ENCODE assay signal across 9 cellular contexts in genomic region chr9:6049798-6050197, GRCh38. TPM values are rescaled to one million over a fixed set of nuclear protein-coding genes. Genes with fewer than 3 reads are reported as not detected.
DNase-seq lines count a peak whose midpoint lies in the region; ATAC-seq, FAIRE-seq and TF ChIP-seq lines count a peak whose summit lies in the region.
"Had no signal": no experiment of that assay in that cellular context is flagged by ENCODE, and none has a peak within 500 bp of the region (broad histone marks: within the 10 kb centered on the region; RNA-seq: fewer than 3 reads in every experiment).

No MANE protein-coding gene starts in this region.

- no peaks in the 10 kb centered on the region for H3K36me3 ChIP-seq in right lobe of liver

- DNase-seq in A549 (ENCODE audit: low read depth in 1 of 2, low spot score in 1 of 2) (peak in 1 of 2 experiments; percentile 59), right lobe of liver (no peak), DMS 273 treated with DMSO at 0.1 percent for 48 hours (lab: John Stamatoyannopoulos, UW) (no peak)
- DNase-seq in activated CD4-positive, alpha-beta memory T cell treated with anti-CD3 and anti-CD28 coated beads, Interleukin-2, amount 10 ng/mL, durations not matched to agents 7 days and 5 days = peak; percentile 68

- H3K27me3 ChIP-seq in right lobe of liver = no peaks in the 10 kb centered on the region

- TF ChIP-seq RAD21 in A549 (conservative IDR thresholded peaks at IDR 0.05 in 1 of 2, IDR thresholded peaks at IDR 0.05 in 1 of 2) = peak in 1 of 2 experiments; percentile 45; a peak in 2 of 5 replicates

- CTCF ChIA-PET in A549 (lab: Yijun Ruan, JAX) = interaction anchor here (1.8 to 8.9 kb wide), 3 partner anchors 26 to 258 kb away, joined by 6 to 158 read pairs (median 23); no protein-coding TSS in a partner anchor
- CTCF ChIA-PET in activated CD4-positive, alpha-beta memory T cell treated with anti-CD3 and anti-CD28 coated beads, Interleukin-2, amount 10 ng/mL, durations not matched to agents 7 days and 5 days (lab: Charles Lee) = interaction anchor here (0.8 to 3.9 kb wide), 5 partner anchors 19 to 217 kb away, joined by 3 to 30 read pairs (median 5); partner anchors contain the start of gene ERMP1

- H3K4me1 ChIP-seq in A549 = no peaks in the 10 kb centered on the region
- no peaks in the 10 kb centered on the region for H3K4me1 ChIP-seq in right lobe of liver

- H3K4me3 ChIP-seq in A549 = no peak overlapping the region
- no peak overlapping the region for H3K4me3 ChIP-seq in right lobe of liver

- H3K27ac Mint-ChIP-seq in activated CD4-positive, alpha-beta memory T cell treated with anti-CD3 and anti-CD28 coated beads, Interleukin-2, amount 10 ng/mL, durations not matched to agents 7 days and 5 days = peak overlapping the region; percentile 59

- intact Hi-C loops in right lobe of liver (cut with DNase I) = loop anchor here (10.0 kb wide), 3 partner anchors 155 to 265 kb away; partner anchors contain the start of gene MLANA (in 1 of the 2)

- no peak for TF ChIP-seq EP300 in A549 (IDR thresholded peaks at IDR 0.05)

- H3K9me3 ChIP-seq in A549 (no peaks in the 10 kb centered on the region), right lobe of liver (no peaks in the 10 kb centered on the region)

- peaks cover 18% of the 10 kb centered on the region for H3K4me1 Mint-ChIP-seq in activated CD4-positive, alpha-beta memory T cell treated with anti-CD3 and anti-CD28 coated beads, Interleukin-2, amount 10 ng/mL, durations not matched to agents 7 days and 5 days

- H3K36me3 Mint-ChIP-seq in activated CD4-positive, alpha-beta memory T cell treated with anti-CD3 and anti-CD28 coated beads, Interleukin-2, amount 10 ng/mL, durations not matched to agents 7 days and 5 days (ENCODE audit: low read depth) = no peaks in the 10 kb centered on the region

- H3K27ac ChIP-seq in A549 = no peak overlapping the region
- no peak overlapping the region for H3K27ac ChIP-seq in right lobe of liver

- TF ChIP-seq CTCF in A549 (IDR thresholded peaks at IDR 0.05) (peak; percentile 24; the same call in 1 of the 3 replicates), GM12873 (IDR thresholded peaks at IDR 0.05; ENCODE audit: insufficient read depth, low read depth, low read length, missing control alignments) (peak; percentile 74), right lobe of liver (IDR thresholded peaks at IDR 0.05) (peak; percentile 28 to 51 (median 37))

- no peaks in the 10 kb centered on the region for H3K9me3 Mint-ChIP-seq in activated CD4-positive, alpha-beta memory T cell treated with anti-CD3 and anti-CD28 coated beads, Interleukin-2, amount 10 ng/mL, durations not matched to agents 7 days and 5 days
- H3K9me3 Mint-ChIP-seq: stimulated activated naive CD8-positive, alpha-beta T cell treated with anti-CD3 and anti-CD28 coated beads, Interleukin-15, Interleukin-2, amounts not matched to agents 100 ng/mL and 50 ng/mL, for 24 hours had no signal

- ATAC-seq in A549 = peak in 1 of 2 experiments; percentile 46; a peak in 3 of 6 replicates
- ATAC-seq in HG03108 (IDR thresholded peaks at IDR 0.05; ENCODE audit: unreplicated experiment) = peak; percentile 45
- ATAC-seq in right lobe of liver = peak; percentile 50 to 68 (median 62)
- no peak for ATAC-seq in HG02610 (IDR thresholded peaks at IDR 0.05; ENCODE audit: unreplicated experiment)
- no peak for ATAC-seq in GM19324 (IDR thresholded peaks at IDR 0.05; ENCODE audit: low FRiP score, unreplicated experiment)

- POLR2A ChIA-PET in A549 (lab: Yijun Ruan, JAX) = no interaction called here
- POLR2A ChIA-PET in activated CD4-positive, alpha-beta memory T cell treated with anti-CD3 and anti-CD28 coated beads, Interleukin-2, amount 10 ng/mL, durations not matched to agents 7 days and 5 days (lab: Charles Lee) = interaction anchor here (1.2 kb wide), 1 partner anchor 34 kb away, joined by 4 read pairs; the partner anchor contains the start of gene RANBP6

- TF ChIP-seq POLR2A in A549 (IDR thresholded peaks at IDR 0.05; ENCODE audit: low read length) (no peak), right lobe of liver (IDR thresholded peaks at IDR 0.05) (no peak)

- H3K4me3 Mint-ChIP-seq in activated CD4-positive, alpha-beta memory T cell treated with anti-CD3 and anti-CD28 coated beads, Interleukin-2, amount 10 ng/mL, durations not matched to agents 7 days and 5 days = no peak overlapping the region
- H3K4me3 Mint-ChIP-seq: stimulated activated naive CD8-positive, alpha-beta T cell treated with anti-CD3 and anti-CD28 coated beads, Interleukin-15, Interleukin-2, amounts not matched to agents 100 ng/mL and 50 ng/mL, for 24 hours had no signal

- FAIRE-seq in A549 (lab: Jason Lieb, UNC) = no peak

- 45% methylated on average over 1 of the region's 1 CpG for WGBS in A549 (ENCODE audit: missing lambda C conversion rate)
- 47% methylated on average over 1 of the region's 1 CpG for WGBS in right lobe of liver (ENCODE audit: insufficient coverage, low coverage, low lambda C conversion rate, missing lambda C conversion rate)

- H3K27me3 Mint-ChIP-seq in activated CD4-positive, alpha-beta memory T cell treated with anti-CD3 and anti-CD28 coated beads, Interleukin-2, amount 10 ng/mL, durations not matched to agents 7 days and 5 days = peaks cover 1% of the 10 kb centered on the region

- H3K4me2 ChIP-seq in A549 = no peak overlapping the region

TF ChIP-seq in A549, 52 proteins besides CTCF, POLR2A, EP300 and RAD21:
- TF ChIP-seq, protein P1, sequence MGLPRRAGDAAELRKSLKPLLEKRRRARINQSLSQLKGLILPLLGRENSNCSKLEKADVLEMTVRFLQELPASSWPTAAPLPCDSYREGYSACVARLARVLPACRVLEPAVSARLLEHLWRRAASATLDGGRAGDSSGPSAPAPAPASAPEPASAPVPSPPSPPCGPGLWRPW (IDR thresholded peaks at IDR 0.05) = no peak
- TF ChIP-seq MAFK (IDR thresholded peaks at IDR 0.05; ENCODE audit: partially characterized antibody) = peak; percentile 96
- TF ChIP-seq SMC3 (IDR thresholded peaks at IDR 0.05) = 0 out of 3 replicates have a peak, but pooled peaks have one; percentile 12

RNA-seq across cellular contexts. Expression of gene RANBP6, which starts 34.4 kb away (rescaled TPM):
- polyA plus RNA-seq in A549 (2011; rRNA removed) (16.4 and 17.4 TPM in 2 replicates), A549 (2017; fragmentation: RNase III; extraction: RNeasy Plus Mini Kit Qiagen cat#74134 plus additional on column Dnase treatment) (19.3 to 22.7 TPM (median 19.6 TPM) in 3 replicates)
- polyA plus RNA-seq in A549 (2012; cell fraction: cytosol; rRNA removed) = 2.7 TPM in 2 replicates
- polyA plus RNA-seq in A549 (2012; cell fraction: nucleus; rRNA removed) = 2.1 and 3.3 TPM in 2 replicates
- polyA minus RNA-seq in A549 (2011; rRNA and poly(A)+ RNA removed) = 7.1 and 8.1 TPM in 2 replicates
- 10 to 100 TPM; 22.0 to 23.3 TPM for total RNA-seq in activated CD4-positive, alpha-beta memory T cell treated with anti-CD3 and anti-CD28 coated beads, Interleukin-2, amount 10 ng/mL, durations not matched to agents 7 days and 5 days
- total RNA-seq in right lobe of liver = 10 to 100 TPM in 2 of 6 experiments, 1 to 10 TPM in 4; 6.2 to 11.7 (median 8.4) TPM

Comparison
In these comparisons a context has a peak if more than half of its experiments do, and no peak if none do; other contexts are left out.
1. ATAC-seq: peak in HG03108 (single experiment) and right lobe of liver (4 of 4); none in HG02610 (single experiment) and GM19324 (single experiment).
2. CTCF ChIP-seq: peak in every context shown above with its lines; median percentile 74 in GM12873; 37 in right lobe of liver; 24 in A549.